ENCODE assay signal across 12 cellular contexts in genomic region chr3:119595639-119596329, GRCh38. TPM values are rescaled to one million over a fixed set of nuclear protein-coding genes. Genes with fewer than 3 reads are reported as not detected.
DNase-seq lines count a peak whose midpoint lies in the region; ATAC-seq and TF ChIP-seq lines count a peak whose summit lies in the region.
"Had no signal": no experiment of that assay in that cellular context is flagged by ENCODE, and none has a peak within 500 bp of the region (broad histone marks: within the 10 kb centered on the region; RNA-seq: fewer than 3 reads in every experiment).

No MANE protein-coding gene starts in this region.

- TF ChIP-seq CTCF in esophagus muscularis mucosa (IDR thresholded peaks at IDR 0.05) (no peak), left lung (IDR thresholded peaks at IDR 0.05) (no peak)

- no peak for TF ChIP-seq POLR2A in esophagus muscularis mucosa (IDR thresholded peaks at IDR 0.05; ENCODE audit: low read depth)

- H3K9me3 ChIP-seq in esophagus muscularis mucosa: no peaks in the 10 kb centered on the region
- H3K9me3 ChIP-seq in muscle layer of duodenum (ENCODE audit: control insufficient read depth in 1 of 2, low read length in 2 of 2): no peaks in the 10 kb centered on the region
- H3K9me3 ChIP-seq in aorta (ENCODE audit: control insufficient read depth, low read length): no peaks in the 10 kb centered on the region
- H3K9me3 ChIP-seq in left lung: no peaks in the 10 kb centered on the region

- peaks cover 0 to 5% (median 0%) of the 10 kb centered on the region in 4 donors for H3K27me3 ChIP-seq in esophagus muscularis mucosa
- no peaks in the 10 kb centered on the region for H3K27me3 ChIP-seq in muscle layer of duodenum (ENCODE audit: low read depth, low read length)
- H3K27me3 ChIP-seq in aorta (ENCODE audit: control insufficient read depth in 1 of 2, insufficient read depth in 2 of 2, low read length in 1 of 2): no peaks in the 10 kb centered on the region
- H3K27me3 ChIP-seq in left lung: no peaks in the 10 kb centered on the region

- DNase-seq in Right ventricle myocardium inferior (ENCODE audit: missing footprints) (no peak), cardiac septum (ENCODE audit: low spot score) (no peak), esophagus muscularis mucosa (ENCODE audit: extremely low spot score) (no peak), NCI-H1092 treated with DMSO at 0.1 percent for 48 hours (lab: John Stamatoyannopoulos, UW) (no peak), NOMO-1 (lab: John Stamatoyannopoulos, UW; ENCODE audit: unreplicated experiment in 2 of 2) (no peak), aorta (no peak), left lung (no peak)
- DNase-seq: activated CD4-positive, alpha-beta T cell treated with anti-CD3 and anti-CD28 coated beads for 1 hour; cerebellar nuclear complex; midbrain; SHP77 had no signal

- H3K4me3 ChIP-seq in esophagus muscularis mucosa (peak overlapping the region; percentile 17 to 50 (median 34)), muscle layer of duodenum (ENCODE audit: low read depth in 1 of 2, low read length in 2 of 2) (peak overlapping the region; percentile 35 to 58), aorta (ENCODE audit: low read length in 2 of 2) (no peak overlapping the region), left lung (no peak overlapping the region)

- no peaks in the 10 kb centered on the region for H3K36me3 ChIP-seq in esophagus muscularis mucosa
- no peaks in the 10 kb centered on the region for H3K36me3 ChIP-seq in muscle layer of duodenum (ENCODE audit: control insufficient read depth in 1 of 2, insufficient read depth in 2 of 2, low read length in 2 of 2)
- no peaks in the 10 kb centered on the region for H3K36me3 ChIP-seq in aorta (ENCODE audit: control insufficient read depth in 1 of 2, insufficient read depth in 2 of 2, low read length in 1 of 2)
- H3K36me3 ChIP-seq in left lung: no peaks in the 10 kb centered on the region

- WGBS in esophagus muscularis mucosa: 81% methylated on average over 6 of the region's 7 CpGs
- 73 to 74% methylated on average over 7 of the region's 7 CpGs for WGBS in aorta, 2 donors

- TF ChIP-seq EP300 in esophagus muscularis mucosa (IDR thresholded peaks at IDR 0.05): no peak

- intact Hi-C loops in Right ventricle myocardium inferior (cut with DNase I) (loop anchor here (5.0 kb wide), 1 partner anchor 82 kb away; the partner anchor contains the start of gene COX17), cardiac septum (cut with DNase I) (loop anchor here (5.0 kb wide), 1 partner anchor 87 kb away; no protein-coding TSS in a partner anchor), esophagus muscularis mucosa (cut with DNase I) (no loop called here), aorta (cut with DNase I) (no loop called here), left lung (cut with DNase I) (loop anchor here in 1 of 2 donors (10.0 kb wide), 1 partner anchor 79 kb away; the partner anchor contains the start of gene COX17)

- ATAC-seq in Right ventricle myocardium inferior (peak; percentile 63), aorta (ENCODE audit: low FRiP score) (no peak), left lung (no peak)

- H3K4me1 ChIP-seq in esophagus muscularis mucosa (peaks cover 7 to 40% (median 11%) of the 10 kb centered on the region in 4 donors), muscle layer of duodenum (ENCODE audit: control insufficient read depth in 1 of 2, insufficient read depth in 2 of 2, low read length in 2 of 2) (no peaks in the 10 kb centered on the region), aorta (ENCODE audit: control insufficient read depth in 1 of 2, insufficient read depth in 2 of 2, low read length in 2 of 2) (no peaks in the 10 kb centered on the region), left lung (peaks cover 7 to 26% of the 10 kb centered on the region in 2 donors)

- H3K27ac ChIP-seq in esophagus muscularis mucosa (replicated peaks in 1 of 4): no peak overlapping the region
- no peak overlapping the region for H3K27ac ChIP-seq in muscle layer of duodenum (ENCODE audit: low read length)
- H3K27ac ChIP-seq in aorta (ENCODE audit: low read depth in 1 of 2, low read length in 2 of 2): no peak overlapping the region
- peak overlapping the region in 1 of 2 donors; percentile 9 for H3K27ac ChIP-seq in left lung

RNA-seq across cellular contexts. Expression of gene PLA1A, which starts 1.9 kb away (rescaled TPM):
- total RNA-seq in Right ventricle myocardium inferior: 2.0 TPM
- total RNA-seq in cardiac septum: 2.0 TPM
- total RNA-seq in esophagus muscularis mucosa: 1 to 10 TPM; 1.5 to 2.9 (median 2.0) TPM
- 1 to 10 TPM; 2.1 to 5.7 TPM for total RNA-seq in aorta
- polyA plus RNA-seq in aorta: 1 to 10 TPM in 1 of 2 donors, under 1 TPM in 1; 0.50 to 4.0 TPM
- 10 to 100 TPM; 10.6 to 14.5 TPM for total RNA-seq in left lung

RNA-seq across cellular contexts. Expression of gene ADPRH, which starts 16.5 kb away (rescaled TPM):
- total RNA-seq in Right ventricle myocardium inferior: 10.1 TPM
- 10.9 TPM for total RNA-seq in cardiac septum
- total RNA-seq in esophagus muscularis mucosa: 10 to 100 TPM; 10.4 to 17.8 (median 14.1) TPM
- 10 to 100 TPM; 13.6 to 13.9 TPM for total RNA-seq in aorta
- 1 to 10 TPM; 5.6 to 7.5 TPM for polyA plus RNA-seq in aorta
- total RNA-seq in left lung: 10 to 100 TPM; 18.7 to 24.0 TPM

RNA-seq across cellular contexts. Expression of gene CD80, which starts 36.4 kb away (rescaled TPM):
- not detected for total RNA-seq in Right ventricle myocardium inferior
- total RNA-seq in cardiac septum: 0.46 TPM
- total RNA-seq in esophagus muscularis mucosa: 1 to 10 TPM in 1 of 4 donors, under 1 TPM in 1, not detected in 2; 0.26 to 1.3 TPM
- 1 to 10 TPM; 1.8 to 2.3 TPM for total RNA-seq in aorta
- under 1 TPM in 1 of 2 donors, not detected in 1; 0.38 TPM for polyA plus RNA-seq in aorta
- total RNA-seq in left lung: 1 to 10 TPM; 3.7 to 5.4 TPM

Comparison
In these comparisons a context has a peak if more than half of its experiments do, and no peak if none do; other contexts are left out.
1. H3K4me3 ChIP-seq: peak in esophagus muscularis mucosa (4 of 4) and muscle layer of duodenum (2 of 2); none in aorta (0 of 2) and left lung (0 of 2).
2. intact Hi-C loops: an anchor here in Right ventricle myocardium inferior (5.0 kb wide) and cardiac septum (5.0 kb wide); none called in esophagus muscularis mucosa and aorta.